14 cellular contexts compared by ENCODE assay signal in genomic region chr3:150469931-150470740, GRCh38.
DNase-seq lines count a peak whose midpoint lies in the region; ATAC-seq and TF ChIP-seq lines count a peak whose summit lies in the region.
"Had no signal": no experiment of that assay in that cellular context is flagged by ENCODE, and none has a peak within 500 bp of the region (broad histone marks: within the 10 kb centered on the region; RNA-seq: fewer than 3 reads in every experiment).

No MANE protein-coding gene starts in this region.

- no peak overlapping the region for H3K27ac Mint-ChIP-seq in CD8-positive, alpha-beta memory T cell
- H3K27ac Mint-ChIP-seq in CD8-positive, alpha-beta T cell: no peak overlapping the region

- H3K9me3 Mint-ChIP-seq in CD8-positive, alpha-beta memory T cell: peaks cover 0 to 5% (median 0%) of the 10 kb centered on the region in 5 donors
- no peaks in the 10 kb centered on the region for H3K9me3 Mint-ChIP-seq in CD8-positive, alpha-beta T cell
- H3K9me3 Mint-ChIP-seq: central memory CD8-positive, alpha-beta T cell had no signal

- H3K9me3 ChIP-seq in CD8-positive, alpha-beta memory T cell (ENCODE audit: low read length): no peaks in the 10 kb centered on the region
- no peaks in the 10 kb centered on the region for H3K9me3 ChIP-seq in muscle layer of duodenum (ENCODE audit: control insufficient read depth in 1 of 2, low read length in 2 of 2)
- no peaks in the 10 kb centered on the region for H3K9me3 ChIP-seq in CD8-positive, alpha-beta T cell (ENCODE audit: low read length)
- H3K9me3 ChIP-seq: BLaER1 had no signal

- no peaks in the 10 kb centered on the region for H3K4me1 Mint-ChIP-seq in CD8-positive, alpha-beta memory T cell
- H3K4me1 Mint-ChIP-seq in CD8-positive, alpha-beta T cell (ENCODE audit: low read depth): peaks cover 5% of the 10 kb centered on the region
- H3K4me1 Mint-ChIP-seq: central memory CD8-positive, alpha-beta T cell had no signal

- POLR2A ChIA-PET in CD8-positive, alpha-beta memory T cell (lab: Charles Lee): no interaction called here
- POLR2A ChIA-PET in CD8-positive, alpha-beta T cell (lab: Charles Lee): no interaction called here

- ATAC-seq in CD8-positive, alpha-beta T cell: no peak
- no peak for ATAC-seq in GM19324 (IDR thresholded peaks at IDR 0.05; ENCODE audit: low FRiP score, unreplicated experiment)
- ATAC-seq: stimulated activated naive CD8-positive, alpha-beta T cell treated with anti-CD3 and anti-CD28 coated beads, Interleukin-15, Interleukin-2, amounts not matched to agents 100 U/mL and 50 U/mL, for 24 hours had no signal

- no peak for DNase-seq in CD8-positive, alpha-beta memory T cell
- DNase-seq in NCI-H226 (peak; percentile 79), choroid plexus epithelial cell (ENCODE audit: low read depth) (peak; percentile 42), putamen (ENCODE audit: low spot score) (no peak), NCI-H69 (lab: John Stamatoyannopoulos, UW) (no peak)
- DNase-seq in CD8-positive, alpha-beta T cell: no peak
- DNase-seq: activated T-cell treated with anti-CD3 and anti-CD28 coated beads, Interleukin-2, amount 50 U/mL, for 1 hour; glutamatergic neuron; MM.1S; stimulated activated naive CD8-positive, alpha-beta T cell treated with anti-CD3 and anti-CD28 coated beads, Interleukin-15, Interleukin-2, amounts not matched to agents 100 U/mL and 50 U/mL, for 24 hours had no signal

- H3K36me3 Mint-ChIP-seq in CD8-positive, alpha-beta memory T cell: peaks cover 2 to 8% (median 2%) of the 10 kb centered on the region in 3 donors
- peaks cover 4% of the 10 kb centered on the region for H3K36me3 Mint-ChIP-seq in CD8-positive, alpha-beta T cell

- intact Hi-C loops in CD8-positive, alpha-beta T cell (cut with DNase I, micrococcal nuclease): no loop called here

- CTCF ChIA-PET in CD8-positive, alpha-beta memory T cell (lab: Charles Lee): no interaction called here
- CTCF ChIA-PET in CD8-positive, alpha-beta T cell (lab: Charles Lee): interaction anchor here (0.8 kb wide), 1 partner anchor 184 kb away, joined by 3 read pairs; no protein-coding TSS in a partner anchor

- H3K36me3 ChIP-seq in CD8-positive, alpha-beta memory T cell (ENCODE audit: insufficient read depth, low read length): no peaks in the 10 kb centered on the region
- H3K36me3 ChIP-seq in muscle layer of duodenum (ENCODE audit: control insufficient read depth in 1 of 2, insufficient read depth in 2 of 2, low read length in 2 of 2): no peaks in the 10 kb centered on the region
- no peaks in the 10 kb centered on the region for H3K36me3 ChIP-seq in CD8-positive, alpha-beta T cell (ENCODE audit: insufficient read depth, low read length)
- H3K36me3 ChIP-seq: BLaER1 had no signal

- H3K4me3 Mint-ChIP-seq in CD8-positive, alpha-beta memory T cell: no peak overlapping the region
- no peak overlapping the region for H3K4me3 Mint-ChIP-seq in CD8-positive, alpha-beta T cell
- H3K4me3 Mint-ChIP-seq: central memory CD8-positive, alpha-beta T cell had no signal

- no peaks in the 10 kb centered on the region for H3K27me3 Mint-ChIP-seq in CD8-positive, alpha-beta memory T cell
- H3K27me3 Mint-ChIP-seq in CD8-positive, alpha-beta T cell (ENCODE audit: low read depth): no peaks in the 10 kb centered on the region
- H3K27me3 Mint-ChIP-seq: central memory CD8-positive, alpha-beta T cell had no signal

- no peak for TF ChIP-seq CTCF in choroid plexus epithelial cell (conservative IDR thresholded peaks at IDR 0.05; ENCODE audit: low read depth, low read length)
- no peak for TF ChIP-seq CTCF in CD8-positive, alpha-beta T cell (IDR thresholded peaks at IDR 0.05)

- no peaks in the 10 kb centered on the region for H3K4me1 ChIP-seq in CD8-positive, alpha-beta memory T cell (ENCODE audit: insufficient read depth, low read length)
- H3K4me1 ChIP-seq in muscle layer of duodenum (ENCODE audit: control insufficient read depth in 1 of 2, insufficient read depth in 2 of 2, low read length in 2 of 2): peaks cover 0 to 3% of the 10 kb centered on the region in 2 donors
- H3K4me1 ChIP-seq in CD8-positive, alpha-beta T cell (ENCODE audit: insufficient read depth, low read length): no peaks in the 10 kb centered on the region
- H3K4me1 ChIP-seq: BLaER1 had no signal

- H3K27ac ChIP-seq in CD8-positive, alpha-beta memory T cell (ENCODE audit: low read depth, low read length): peak overlapping the region; percentile 10
- peak overlapping the region; percentile 61 for H3K27ac ChIP-seq in muscle layer of duodenum (ENCODE audit: low read length)
- no peak overlapping the region for H3K27ac ChIP-seq in CD8-positive, alpha-beta T cell (ENCODE audit: low read depth, low read length)
- H3K27ac ChIP-seq: BLaER1 had no signal

- H3K27me3 ChIP-seq in CD8-positive, alpha-beta memory T cell (ENCODE audit: insufficient read depth, low read length, poor library complexity, severe bottlenecking): no peaks in the 10 kb centered on the region
- H3K27me3 ChIP-seq in muscle layer of duodenum (ENCODE audit: low read depth, low read length): no peaks in the 10 kb centered on the region
- H3K27me3 ChIP-seq in CD8-positive, alpha-beta T cell (ENCODE audit: insufficient read depth, low read length): no peaks in the 10 kb centered on the region
- H3K27me3 ChIP-seq: BLaER1 had no signal

- H3K4me3 ChIP-seq in CD8-positive, alpha-beta memory T cell (ENCODE audit: low read length): no peak overlapping the region
- H3K4me3 ChIP-seq in choroid plexus epithelial cell (ENCODE audit: low read depth, low read length) (no peak overlapping the region), muscle layer of duodenum (ENCODE audit: low read depth in 1 of 2, low read length in 2 of 2) (no peak overlapping the region)
- H3K4me3 ChIP-seq in CD8-positive, alpha-beta T cell (ENCODE audit: low read depth, low read length): no peak overlapping the region
- H3K4me3 ChIP-seq: BLaER1 had no signal

Comparison
In these comparisons a context has a peak if more than half of its experiments do, and no peak if none do; other contexts are left out.
1. DNase-seq: peak in NCI-H226 (single experiment) and choroid plexus epithelial cell (single experiment); none in CD8-positive, alpha-beta memory T cell (0 of 5), putamen (single experiment), CD8-positive, alpha-beta T cell (0 of 7) and NCI-H69 (single experiment).